In genomic region chrX:135003876-135004623, GRCh38 we compare ENCODE assay signal across 8 cellular contexts. TPM values are rescaled to one million over a fixed set of nuclear protein-coding genes. Genes with fewer than 3 reads are reported as not detected.
DNase-seq lines count a peak whose midpoint lies in the region; ATAC-seq, FAIRE-seq and TF ChIP-seq lines count a peak whose summit lies in the region.

No MANE protein-coding gene starts in this region.

- H3K27me3 Mint-ChIP-seq in brain = peaks cover 3% of the 10 kb centered on the region

- H3K4me3 Mint-ChIP-seq in brain = peak overlapping the region; percentile 85 to 92 (median 89)

- peak; percentile 87 for ATAC-seq in HG03025 (IDR thresholded peaks at IDR 0.05; ENCODE audit: low FRiP score, unreplicated experiment)
- ATAC-seq in sciatic nerve = peak; percentile 99

- H3K4me1 Mint-ChIP-seq in brain = peaks cover 29% of the 10 kb centered on the region

- H3K9me3 Mint-ChIP-seq in brain = peaks cover 0 to 9% (median 0%) of the 10 kb centered on the region in 5 experiments

- peak; percentile 62 for DNase-seq in GM18507 (ENCODE audit: extremely low spot score, insufficient read length, low read depth)
- peak; percentile 67 for DNase-seq in NCI-H2081 treated with DMSO at 0.1 percent for 48 hours (lab: John Stamatoyannopoulos, UW)
- peak; percentile 33 for DNase-seq in iPS DF 4.7 (ENCODE audit: extremely low read depth, low spot score)
- peak; percentile 94 for DNase-seq in sciatic nerve (ENCODE audit: low spot score)
- no peak for DNase-seq in UCSD-AML1 (lab: John Stamatoyannopoulos, UW; ENCODE audit: unreplicated experiment)

- TF ChIP-seq CTCF in brain (conservative IDR thresholded peaks at IDR 0.05) = no peak

- intact Hi-C loops in sciatic nerve (cut with DNase I) = no loop called here

- FAIRE-seq in GM18507 (lab: Jason Lieb, UNC) (peak; percentile 97), TTC549 (lab: Jason Lieb, UNC) (peak; percentile 87)

- H3K27ac Mint-ChIP-seq in brain = peak overlapping the region; percentile 87 to 98 (median 90)

- no peaks in the 10 kb centered on the region for H3K36me3 Mint-ChIP-seq in brain

RNA-seq across cellular contexts. Expression of gene SMIM10, which starts 13.3 kb away (rescaled TPM):
- polyA plus RNA-seq in brain (ENCODE audit: insufficient read depth, low read depth, low replicate concordance) = 2.1 TPM
- total RNA-seq in sciatic nerve = 14.2 TPM

RNA-seq across cellular contexts. Expression of gene RTL8B, which starts 18.3 kb away (rescaled TPM):
- polyA plus RNA-seq in brain (ENCODE audit: insufficient read depth, low read depth, low replicate concordance) = 24.2 TPM
- total RNA-seq in sciatic nerve = 14.8 TPM

RNA-seq across cellular contexts. Expression of gene RTL8C, which starts 28.1 kb away (rescaled TPM):
- 691 TPM for polyA plus RNA-seq in brain (ENCODE audit: insufficient read depth, low read depth, low replicate concordance)
- total RNA-seq in sciatic nerve = 133 TPM

RNA-seq across cellular contexts. Expression of gene RTL8A, which starts 47.9 kb away (rescaled TPM):
- polyA plus RNA-seq in brain (ENCODE audit: insufficient read depth, low read depth, low replicate concordance) = 359 TPM
- total RNA-seq in sciatic nerve = 44.2 TPM
